ENCODE assay signal across 1 cellular context in genomic region chr7:35694161-35694783, GRCh38.
TF ChIP-seq lines count a peak whose summit lies in the region.

No MANE protein-coding gene starts in this region.

TF ChIP-seq in WTC11, 78 proteins besides CTCF, POLR2A, EP300 and RAD21 (continued from another document):
- TF ChIP-seq, protein P1, sequence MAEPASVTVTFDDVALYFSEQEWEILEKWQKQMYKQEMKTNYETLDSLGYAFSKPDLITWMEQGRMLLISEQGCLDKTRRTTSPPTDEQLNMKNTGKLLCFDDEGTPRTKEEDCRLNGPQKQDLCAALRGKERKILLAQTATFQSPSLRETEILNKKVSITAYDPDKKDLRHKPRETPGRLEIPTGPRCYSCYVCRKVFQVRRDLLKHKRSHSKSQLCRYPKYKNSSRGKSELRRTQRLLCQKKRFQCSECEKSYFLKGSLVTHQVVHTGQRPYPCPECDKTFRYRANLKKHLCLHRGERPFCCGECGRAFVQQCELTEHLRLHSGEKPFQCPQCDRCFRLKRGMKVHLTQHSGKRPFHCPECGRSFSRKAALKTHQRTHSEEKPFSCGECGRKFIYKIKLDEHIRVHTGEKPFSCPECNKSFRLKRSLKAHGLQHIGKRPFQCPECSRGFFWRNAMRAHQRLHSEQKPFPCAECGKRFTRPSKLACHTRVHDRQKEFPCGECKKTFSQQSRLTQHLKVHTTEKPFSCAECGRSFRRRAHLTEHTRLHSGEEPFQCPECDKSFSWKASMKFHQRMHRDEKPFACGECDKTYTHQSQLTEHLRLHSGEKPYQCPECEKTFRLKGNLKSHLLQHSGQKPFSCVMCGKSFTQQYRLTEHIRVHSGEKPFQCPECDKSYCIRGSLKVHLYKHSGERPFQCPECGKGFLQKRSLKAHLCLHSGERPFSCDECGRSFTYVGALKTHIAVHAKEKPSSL (CRISPR knock-in tag; conservative IDR thresholded peaks at IDR 0.05) = no peak
- TF ChIP-seq, protein P2, sequence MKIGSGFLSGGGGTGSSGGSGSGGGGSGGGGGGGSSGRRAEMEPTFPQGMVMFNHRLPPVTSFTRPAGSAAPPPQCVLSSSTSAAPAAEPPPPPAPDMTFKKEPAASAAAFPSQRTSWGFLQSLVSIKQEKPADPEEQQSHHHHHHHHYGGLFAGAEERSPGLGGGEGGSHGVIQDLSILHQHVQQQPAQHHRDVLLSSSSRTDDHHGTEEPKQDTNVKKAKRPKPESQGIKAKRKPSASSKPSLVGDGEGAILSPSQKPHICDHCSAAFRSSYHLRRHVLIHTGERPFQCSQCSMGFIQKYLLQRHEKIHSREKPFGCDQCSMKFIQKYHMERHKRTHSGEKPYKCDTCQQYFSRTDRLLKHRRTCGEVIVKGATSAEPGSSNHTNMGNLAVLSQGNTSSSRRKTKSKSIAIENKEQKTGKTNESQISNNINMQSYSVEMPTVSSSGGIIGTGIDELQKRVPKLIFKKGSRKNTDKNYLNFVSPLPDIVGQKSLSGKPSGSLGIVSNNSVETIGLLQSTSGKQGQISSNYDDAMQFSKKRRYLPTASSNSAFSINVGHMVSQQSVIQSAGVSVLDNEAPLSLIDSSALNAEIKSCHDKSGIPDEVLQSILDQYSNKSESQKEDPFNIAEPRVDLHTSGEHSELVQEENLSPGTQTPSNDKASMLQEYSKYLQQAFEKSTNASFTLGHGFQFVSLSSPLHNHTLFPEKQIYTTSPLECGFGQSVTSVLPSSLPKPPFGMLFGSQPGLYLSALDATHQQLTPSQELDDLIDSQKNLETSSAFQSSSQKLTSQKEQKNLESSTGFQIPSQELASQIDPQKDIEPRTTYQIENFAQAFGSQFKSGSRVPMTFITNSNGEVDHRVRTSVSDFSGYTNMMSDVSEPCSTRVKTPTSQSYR (CRISPR knock-in tag; IDR thresholded peaks at IDR 0.05) = no peak
- TF ChIP-seq HMGA2 (CRISPR knock-in tag; IDR thresholded peaks at IDR 0.05) = no peak
- no peak for TF ChIP-seq KAT7 (CRISPR knock-in tag; IDR thresholded peaks at IDR 0.05; ENCODE audit: borderline replicate concordance)
- TF ChIP-seq NR2C2 (CRISPR knock-in tag; IDR thresholded peaks at IDR 0.05) = no peak
- TF ChIP-seq, protein P3, sequence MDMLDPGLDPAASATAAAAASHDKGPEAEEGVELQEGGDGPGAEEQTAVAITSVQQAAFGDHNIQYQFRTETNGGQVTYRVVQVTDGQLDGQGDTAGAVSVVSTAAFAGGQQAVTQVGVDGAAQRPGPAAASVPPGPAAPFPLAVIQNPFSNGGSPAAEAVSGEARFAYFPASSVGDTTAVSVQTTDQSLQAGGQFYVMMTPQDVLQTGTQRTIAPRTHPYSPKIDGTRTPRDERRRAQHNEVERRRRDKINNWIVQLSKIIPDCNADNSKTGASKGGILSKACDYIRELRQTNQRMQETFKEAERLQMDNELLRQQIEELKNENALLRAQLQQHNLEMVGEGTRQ (CRISPR knock-in tag; IDR thresholded peaks at IDR 0.05) = no peak
- TF ChIP-seq, protein P4, sequence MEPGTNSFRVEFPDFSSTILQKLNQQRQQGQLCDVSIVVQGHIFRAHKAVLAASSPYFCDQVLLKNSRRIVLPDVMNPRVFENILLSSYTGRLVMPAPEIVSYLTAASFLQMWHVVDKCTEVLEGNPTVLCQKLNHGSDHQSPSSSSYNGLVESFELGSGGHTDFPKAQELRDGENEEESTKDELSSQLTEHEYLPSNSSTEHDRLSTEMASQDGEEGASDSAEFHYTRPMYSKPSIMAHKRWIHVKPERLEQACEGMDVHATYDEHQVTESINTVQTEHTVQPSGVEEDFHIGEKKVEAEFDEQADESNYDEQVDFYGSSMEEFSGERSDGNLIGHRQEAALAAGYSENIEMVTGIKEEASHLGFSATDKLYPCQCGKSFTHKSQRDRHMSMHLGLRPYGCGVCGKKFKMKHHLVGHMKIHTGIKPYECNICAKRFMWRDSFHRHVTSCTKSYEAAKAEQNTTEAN (CRISPR knock-in tag; IDR thresholded peaks at IDR 0.05) = no peak
